28 cellular contexts compared by ENCODE assay signal in genomic region chr3:184697845-184698244, GRCh38.
"Had no signal": no experiment of that assay in that cellular context is flagged by ENCODE, and none has a peak within 500 bp of the region (broad histone marks: within the 10 kb centered on the region; RNA-seq: fewer than 3 reads in every experiment).

No MANE protein-coding gene starts in this region.

- H3K27me3 Mint-ChIP-seq: activated B cell treated with CpG ODN at 0.5 μM for 24 hours; activated CD8-positive, alpha-beta T cell treated with anti-CD3 and anti-CD28 coated beads for 36 hours; activated T-cell treated with anti-CD3 and anti-CD28 coated beads, Interleukin-2, amount 50 U/mL, for 24 hours had no signal

- DNase-seq: activated B cell treated with CpG ODN at 0.5 μM for 24 hours; activated CD4-positive, alpha-beta T cell treated with anti-CD3 and anti-CD28 coated beads for 48 hours; activated CD4-positive, alpha-beta T cell treated with anti-CD3 and anti-CD28 coated beads, Interleukin-2, amount 50 U/mL, for 1 hour; activated CD4-positive, alpha-beta T cell treated with anti-CD3 and anti-CD28 coated beads, Interleukin-2, amount 50 U/mL, for 48 hours; activated CD8-positive, alpha-beta memory T cell treated with anti-CD3 and anti-CD28 coated beads for 24 hours; activated CD8-positive, alpha-beta memory T cell treated with anti-CD3 and anti-CD28 coated beads, Interleukin-2, amount 50 U/mL, for 48 hours; activated CD8-positive, alpha-beta T cell treated with anti-CD3 and anti-CD28 coated beads for 36 hours; activated gamma-delta T cell; activated naive CD4-positive, alpha-beta T cell; activated naive CD4-positive, alpha-beta T cell treated with anti-CD3 and anti-CD28 coated beads, Interleukin-2, amount 10 ng/mL, durations not matched to agents 7 days and 5 days; activated naive CD8-positive, alpha-beta T cell treated with anti-CD3 and anti-CD28 coated beads, Interleukin-2, amount 10 ng/mL, durations not matched to agents 7 days and 5 days; activated T-cell treated with anti-CD3 and anti-CD28 coated beads for 4 hours; activated T-cell treated with anti-CD3 and anti-CD28 coated beads, Interleukin-2, amount 50 U/mL, for 24 hours; activated T-cell treated with anti-CD3 and anti-CD28 coated beads, Interleukin-2, amount 50 U/mL, for 72 hours; brain microvascular endothelial cell; dorsolateral prefrontal cortex; effector memory CD8-positive, alpha-beta T cell; esophagus squamous epithelium; foreskin melanocyte; T-cell; T-helper 9 cell; WERI-Rb-1 had no signal

- ATAC-seq: activated CD4-positive, CD25-positive, alpha-beta regulatory T cell treated with anti-CD3 and anti-CD28 coated beads, Interleukin-2, amount 50 U/mL, for 24 hours; activated CD8-positive, alpha-beta T cell treated with anti-CD3 and anti-CD28 coated beads for 36 hours; activated naive CD4-positive, alpha-beta T cell treated with anti-CD3 and anti-CD28 coated beads, Interleukin-2, amount 50 U/mL, for 72 hours; activated T-cell treated with anti-CD3 and anti-CD28 coated beads, Interleukin-2, amount 50 U/mL, for 72 hours; effector memory CD8-positive, alpha-beta T cell; gastroesophageal sphincter; T-cell had no signal

- H3K4me3 Mint-ChIP-seq: activated B cell treated with CpG ODN at 0.5 μM for 24 hours; activated CD8-positive, alpha-beta T cell treated with anti-CD3 and anti-CD28 coated beads for 36 hours; activated naive CD4-positive, alpha-beta T cell treated with anti-CD3 and anti-CD28 coated beads, Interleukin-2, amount 10 ng/mL, durations not matched to agents 7 days and 5 days; activated naive CD8-positive, alpha-beta T cell treated with anti-CD3 and anti-CD28 coated beads, Interleukin-2, amount 10 ng/mL, durations not matched to agents 7 days and 5 days; activated T-cell treated with anti-CD3 and anti-CD28 coated beads, Interleukin-2, amount 50 U/mL, for 24 hours; activated T-cell treated with anti-CD3 and anti-CD28 coated beads, Interleukin-2, amount 50 U/mL, for 72 hours; central memory CD8-positive, alpha-beta T cell; dendritic cell treated with granulocyte-macrophage colony-stimulating factor and Interleukin-4, amounts not matched to agents 40 ng/mL and 50 ng/mL, for 4 days; effector memory CD8-positive, alpha-beta T cell; T-cell; T-helper 1 cell treated with Interleukin-12 subunit alpha and Interleukin-12 subunit beta and Interleukin-4 antibody, amounts not matched to agents 30 μg/mL and 1 μg/mL, for 36 hours had no signal

- H3K4me1 Mint-ChIP-seq: activated B cell treated with CpG ODN at 0.5 μM for 24 hours; activated naive CD4-positive, alpha-beta T cell treated with anti-CD3 and anti-CD28 coated beads, Interleukin-2, amount 10 ng/mL, durations not matched to agents 7 days and 5 days; activated naive CD8-positive, alpha-beta T cell treated with anti-CD3 and anti-CD28 coated beads, Interleukin-2, amount 10 ng/mL, durations not matched to agents 7 days and 5 days; central memory CD8-positive, alpha-beta T cell; T-cell had no signal

- H3K9me3 Mint-ChIP-seq: activated B cell treated with CpG ODN at 0.5 μM for 24 hours; activated naive CD4-positive, alpha-beta T cell treated with anti-CD3 and anti-CD28 coated beads, Interleukin-2, amount 10 ng/mL, durations not matched to agents 7 days and 5 days; activated naive CD4-positive, alpha-beta T cell treated with anti-CD3 and anti-CD28 coated beads, Interleukin-2, amount 50 U/mL, for 72 hours; activated naive CD8-positive, alpha-beta T cell treated with anti-CD3 and anti-CD28 coated beads, Interleukin-2, amount 10 ng/mL, durations not matched to agents 7 days and 5 days; activated T-cell treated with anti-CD3 and anti-CD28 coated beads, Interleukin-2, amount 50 U/mL, for 72 hours; central memory CD8-positive, alpha-beta T cell; dendritic cell treated with granulocyte-macrophage colony-stimulating factor and Interleukin-4, amounts not matched to agents 40 ng/mL and 50 ng/mL, for 4 days; effector memory CD8-positive, alpha-beta T cell; T-cell; T-helper 1 cell treated with Interleukin-12 subunit alpha and Interleukin-12 subunit beta and Interleukin-4 antibody, amounts not matched to agents 30 μg/mL and 1 μg/mL, for 36 hours had no signal

- H3K36me3 Mint-ChIP-seq: activated naive CD4-positive, alpha-beta T cell treated with anti-CD3 and anti-CD28 coated beads, Interleukin-2, amount 10 ng/mL, durations not matched to agents 7 days and 5 days; activated naive CD4-positive, alpha-beta T cell treated with anti-CD3 and anti-CD28 coated beads, Interleukin-2, amount 50 U/mL, for 72 hours; activated naive CD8-positive, alpha-beta T cell treated with anti-CD3 and anti-CD28 coated beads, Interleukin-2, amount 10 ng/mL, durations not matched to agents 7 days and 5 days had no signal

- H3K27ac Mint-ChIP-seq: activated B cell treated with CpG ODN at 0.5 μM for 24 hours; activated CD8-positive, alpha-beta T cell treated with anti-CD3 and anti-CD28 coated beads for 36 hours; activated naive CD4-positive, alpha-beta T cell treated with anti-CD3 and anti-CD28 coated beads, Interleukin-2, amount 10 ng/mL, durations not matched to agents 7 days and 5 days; activated naive CD4-positive, alpha-beta T cell treated with anti-CD3 and anti-CD28 coated beads, Interleukin-2, amount 50 U/mL, for 72 hours; activated naive CD8-positive, alpha-beta T cell treated with anti-CD3 and anti-CD28 coated beads, Interleukin-2, amount 10 ng/mL, durations not matched to agents 7 days and 5 days; activated T-cell treated with anti-CD3 and anti-CD28 coated beads, Interleukin-2, amount 50 U/mL, for 24 hours; activated T-cell treated with anti-CD3 and anti-CD28 coated beads, Interleukin-2, amount 50 U/mL, for 72 hours; dendritic cell treated with granulocyte-macrophage colony-stimulating factor and Interleukin-4, amounts not matched to agents 40 ng/mL and 50 ng/mL, for 4 days; effector memory CD8-positive, alpha-beta T cell; T-cell; T-helper 1 cell treated with Interleukin-12 subunit alpha and Interleukin-12 subunit beta and Interleukin-4 antibody, amounts not matched to agents 30 μg/mL and 1 μg/mL, for 36 hours had no signal
